Comparison of ENCODE assay signal across 10 cellular contexts in genomic region chr14:102949801-102950451, GRCh38. TPM values are rescaled to one million over a fixed set of nuclear protein-coding genes. Genes with fewer than 3 reads are reported as not detected.
DNase-seq lines count a peak whose midpoint lies in the region; ATAC-seq and TF ChIP-seq lines count a peak whose summit lies in the region.
"Had no signal": no experiment of that assay in that cellular context is flagged by ENCODE, and none has a peak within 500 bp of the region (broad histone marks: within the 10 kb centered on the region; RNA-seq: fewer than 3 reads in every experiment).

No MANE protein-coding gene starts in this region.

- H3K9ac ChIP-seq in skeletal muscle tissue (ENCODE audit: low read depth in 1 of 3, low read length in 3 of 3): peak overlapping the region; percentile 23 to 57 (median 47)

- H3K9me2 ChIP-seq in OCI-LY7 (ENCODE audit: insufficient read depth, low read length): no peaks in the 10 kb centered on the region

- CTCF ChIA-PET in OCI-LY7 (lab: Charles Lee; ENCODE audit: unreplicated experiment): no interaction called here

- H3K27ac ChIP-seq in OCI-LY7 (ENCODE audit: low read depth, low read length, poor library complexity, severe bottlenecking) (no peak overlapping the region), heart left ventricle (peak overlapping the region in 1 of 12 donors; percentile 15), skeletal muscle tissue (ENCODE audit: low read depth, low read length) (peak overlapping the region; percentile 82)

- no peaks in the 10 kb centered on the region for H3K9me3 ChIP-seq in OCI-LY7 (ENCODE audit: low read length)
- H3K9me3 ChIP-seq in heart left ventricle: no peaks in the 10 kb centered on the region
- H3K9me3 ChIP-seq in skeletal muscle tissue (ENCODE audit: control insufficient read depth in 3 of 3, low read length in 3 of 3): no peaks in the 10 kb centered on the region
- H3K9me3 ChIP-seq: tibial artery had no signal

- H3K4me1 ChIP-seq in OCI-LY7 (ENCODE audit: insufficient read depth, low read length, poor library complexity, severe bottlenecking) (peaks cover 21% of the 10 kb centered on the region), heart left ventricle (peaks cover 0 to 13% (median 3%) of the 10 kb centered on the region in 12 donors), skeletal muscle tissue (ENCODE audit: control insufficient read depth in 3 of 3, insufficient read depth in 3 of 3, low read length in 3 of 3) (peaks cover 21 to 24% (median 21%) of the 10 kb centered on the region in 3 donors)

- no peaks in the 10 kb centered on the region for H4K20me1 ChIP-seq in OCI-LY7 (ENCODE audit: insufficient read depth, low read length)

- H3K36me3 ChIP-seq in OCI-LY7 (ENCODE audit: insufficient read depth, low read length) (no peaks in the 10 kb centered on the region), heart left ventricle (peaks cover 10 to 94% (median 93%) of the 10 kb centered on the region in 9 donors), skeletal muscle tissue (ENCODE audit: control insufficient read depth in 3 of 3, insufficient read depth in 3 of 3, low read length in 3 of 3) (peaks cover 68 to 78% (median 69%) of the 10 kb centered on the region in 3 donors)

- no peak for TF ChIP-seq POLR2A in heart left ventricle (IDR thresholded peaks at IDR 0.05)

- no TSS peak for BruUV-seq in OCI-LY7 (replicated peaks; lab: Mats Ljungman, UMichigan)

- H3K79me2 ChIP-seq in OCI-LY7 (ENCODE audit: insufficient read depth, low read depth, low read length): no peaks in the 10 kb centered on the region

- DNase-seq in GM04503 (ENCODE audit: low read depth) (peak; percentile 13), OCI-LY7 (ENCODE audit: low spot score) (no peak), heart left ventricle (peak in 4 of 5 donors; percentile 40 to 66 (median 50)), T-helper 9 cell (no peak)
- no peak for DNase-seq in central memory CD4-positive, alpha-beta T cell
- DNase-seq: NCI-H526 treated with DMSO at 0.1 percent for 48 hours had no signal

- H3K4me3 ChIP-seq in OCI-LY7 (ENCODE audit: low read depth, low read length, poor library complexity, severe bottlenecking) (no peak overlapping the region), heart left ventricle (no peak overlapping the region), skeletal muscle tissue (ENCODE audit: low read length in 3 of 3) (peak overlapping the region in 2 of 3 donors; percentile 3 to 51)
- H3K4me3 ChIP-seq: tibial artery had no signal

- intact Hi-C loops in OCI-LY7 (cut with micrococcal nuclease; ENCODE audit: unreplicated experiment): no loop called here
- intact Hi-C loops in heart left ventricle (cut with DNase I): no loop called here

- no peak overlapping the region; the same call in 1 of the 2 replicates for H2AFZ ChIP-seq in OCI-LY7 (ENCODE audit: low read length)

- ATAC-seq in heart left ventricle: peak; percentile 57 to 78 (median 75)
- no peak for ATAC-seq in HG03280 (IDR thresholded peaks at IDR 0.05; ENCODE audit: unreplicated experiment)
- ATAC-seq in HG03520 (IDR thresholded peaks at IDR 0.05; ENCODE audit: unreplicated experiment): no peak

- WGBS in heart left ventricle, 4 donors: 70 to 77% (median 74%) methylated on average over 18 to 23 of the region's 23 CpGs

- no peaks in the 10 kb centered on the region for H3K27me3 ChIP-seq in heart left ventricle
- H3K27me3 ChIP-seq in skeletal muscle tissue (ENCODE audit: control insufficient read depth in 3 of 3, insufficient read depth in 3 of 3, low read length in 3 of 3): no peaks in the 10 kb centered on the region
- H3K27me3 ChIP-seq: tibial artery had no signal

- TF ChIP-seq CTCF in OCI-LY7 (conservative IDR thresholded peaks at IDR 0.05; ENCODE audit: low read length) (no peak), heart left ventricle (IDR thresholded peaks at IDR 0.05) (no peak)

- peak overlapping the region; percentile 4; the same call in 1 of the 2 replicates for H3K4me2 ChIP-seq in OCI-LY7 (ENCODE audit: low read length)

- POLR2A ChIA-PET in OCI-LY7 (lab: Charles Lee): interaction anchor here (0.6 kb wide), 1 partner anchor 257 kb away, joined by 3 read pairs; no protein-coding TSS in a partner anchor

RNA-seq across cellular contexts. Expression of gene AMN, which starts 27.5 kb away (rescaled TPM):
- total RNA-seq in OCI-LY7 (2014; rRNA removed; shearing (Covaris generic)): 0.18 and 0.35 TPM in 2 replicates
- total RNA-seq in OCI-LY7 (2022): 5.6 and 6.4 TPM in 2 replicates
- total RNA-seq in heart left ventricle: under 1 TPM in 1 of 9 donors, not detected in 8; 0.36 TPM
- polyA plus RNA-seq in heart left ventricle: under 1 TPM; 0.11 to 0.21 TPM
- total RNA-seq in skeletal muscle tissue: 1.0 TPM

Comparison
In these comparisons a context has a peak if more than half of its experiments do, and no peak if none do; other contexts are left out.
1. DNase-seq: peak in GM04503 (single experiment) and heart left ventricle (4 of 5); none in OCI-LY7 (single experiment), central memory CD4-positive, alpha-beta T cell (single experiment) and T-helper 9 cell (single experiment).
2. H3K4me3 ChIP-seq: peak in skeletal muscle tissue (2 of 3); none in OCI-LY7 (single experiment) and heart left ventricle (0 of 12).
3. ATAC-seq: peak in heart left ventricle (4 of 4); none in HG03280 (single experiment) and HG03520 (single experiment).